14 cellular contexts compared by ENCODE assay signal in genomic region chr20:17848649-17849048, GRCh38.
DNase-seq lines count a peak whose midpoint lies in the region; ATAC-seq, FAIRE-seq and TF ChIP-seq lines count a peak whose summit lies in the region.
"Had no signal": no experiment of that assay in that cellular context is flagged by ENCODE, and none has a peak within 500 bp of the region (broad histone marks: within the 10 kb centered on the region; RNA-seq: fewer than 3 reads in every experiment).

No MANE protein-coding gene starts in this region.

- peak overlapping the region; percentile 56 for H3K4me3 Mint-ChIP-seq in MCF 10A (ENCODE audit: unreplicated experiment)
- no peak overlapping the region for H3K4me3 Mint-ChIP-seq in activated naive CD8-positive, alpha-beta T cell treated with anti-CD3 and anti-CD28 coated beads, Interleukin-2, amount 50 U/mL, for 24 hours
- H3K4me3 Mint-ChIP-seq: central memory CD8-positive, alpha-beta T cell; naive thymus-derived CD4-positive, alpha-beta T cell had no signal

- no peaks in the 10 kb centered on the region for H3K36me3 Mint-ChIP-seq in MCF 10A (ENCODE audit: insufficient read depth, unreplicated experiment)
- H3K36me3 Mint-ChIP-seq in activated naive CD8-positive, alpha-beta T cell treated with anti-CD3 and anti-CD28 coated beads, Interleukin-2, amount 50 U/mL, for 24 hours (ENCODE audit: low read depth), result no peaks in the 10 kb centered on the region

- H2AFZ ChIP-seq in ACC112 (ENCODE audit: low read length, unreplicated experiment), result no peak overlapping the region

- intact Hi-C loops in MCF 10A (cut with micrococcal nuclease), result no loop called here

- H3K27me3 ChIP-seq in ACC112 (ENCODE audit: insufficient read depth, low read length), result no peaks in the 10 kb centered on the region
- H3K27me3 ChIP-seq: BE2C had no signal

- no peaks in the 10 kb centered on the region for H3K36me3 ChIP-seq in ACC112 (ENCODE audit: insufficient read depth, low read length)
- H3K36me3 ChIP-seq: BE2C had no signal

- H3K79me2 ChIP-seq in ACC112 (ENCODE audit: control insufficient read depth, insufficient read depth, low read length, unreplicated experiment), result no peaks in the 10 kb centered on the region

- peak; percentile 26 for FAIRE-seq in GM12891 (lab: Jason Lieb, UNC)

- TF ChIP-seq CTCF in MCF 10A (IDR thresholded peaks at IDR 0.05; ENCODE audit: unreplicated experiment), result no peak

- POLR2A ChIA-PET in MCF 10A (lab: Yijun Ruan, JAX), result interaction anchor here (3.4 kb wide), 1 partner anchor 25 kb away, joined by 20 read pairs; no protein-coding TSS in a partner anchor

- H3K27me3 Mint-ChIP-seq in MCF 10A (ENCODE audit: insufficient read depth, unreplicated experiment), result no peaks in the 10 kb centered on the region
- no peaks in the 10 kb centered on the region for H3K27me3 Mint-ChIP-seq in activated naive CD8-positive, alpha-beta T cell treated with anti-CD3 and anti-CD28 coated beads, Interleukin-2, amount 50 U/mL, for 24 hours
- H3K27me3 Mint-ChIP-seq: central memory CD8-positive, alpha-beta T cell had no signal

- peak; percentile 51 for ATAC-seq in HG03354 (IDR thresholded peaks at IDR 0.05; ENCODE audit: poor library complexity, severe bottlenecking, unreplicated experiment)
- no peak for ATAC-seq in GM21786 (IDR thresholded peaks at IDR 0.05; ENCODE audit: unreplicated experiment)
- no peak for ATAC-seq in activated naive CD8-positive, alpha-beta T cell treated with anti-CD3 and anti-CD28 coated beads, Interleukin-2, amount 50 U/mL, for 24 hours
- ATAC-seq: naive thymus-derived CD4-positive, alpha-beta T cell had no signal

- no TSS peak for BruUV-seq in MCF 10A (replicated peaks; lab: Mats Ljungman, UMichigan)

- H3K9me3 Mint-ChIP-seq in MCF 10A (ENCODE audit: unreplicated experiment), result peaks cover 7% of the 10 kb centered on the region
- H3K9me3 Mint-ChIP-seq in activated naive CD8-positive, alpha-beta T cell treated with anti-CD3 and anti-CD28 coated beads, Interleukin-2, amount 50 U/mL, for 24 hours, result no peaks in the 10 kb centered on the region
- H3K9me3 Mint-ChIP-seq: central memory CD8-positive, alpha-beta T cell had no signal

- TF ChIP-seq POLR2A in GM12891 (IDR thresholded peaks at IDR 0.05; ENCODE audit: low read depth, low read length), result no peak

- H3K4me1 Mint-ChIP-seq in MCF 10A (ENCODE audit: insufficient read depth, unreplicated experiment), result peaks cover 57% of the 10 kb centered on the region
- H3K4me1 Mint-ChIP-seq in activated naive CD8-positive, alpha-beta T cell treated with anti-CD3 and anti-CD28 coated beads, Interleukin-2, amount 50 U/mL, for 24 hours, result peaks cover 28% of the 10 kb centered on the region

- H3K4me1 ChIP-seq in ACC112 (ENCODE audit: control insufficient read depth, insufficient read depth, low read length, unreplicated experiment), result peaks cover 40% of the 10 kb centered on the region
- H3K4me1 ChIP-seq: BE2C had no signal

- no peak for DNase-seq in GM12891 (ENCODE audit: insufficient read length, low spot score)
- DNase-seq in MCF 10A (ENCODE audit: unreplicated experiment), result no peak
- DNase-seq in SIG-M5 treated with dmso at 0.1 percent for 504 hours (lab: John Stamatoyannopoulos, UW; ENCODE audit: unreplicated experiment), result no peak
- no peak for DNase-seq in SKM-1 (lab: John Stamatoyannopoulos, UW; ENCODE audit: unreplicated experiment)
- DNase-seq in activated naive CD8-positive, alpha-beta T cell treated with anti-CD3 and anti-CD28 coated beads, Interleukin-2, amount 50 U/mL, for 24 hours, result no peak
- DNase-seq: activated CD4-positive, CD25-positive, alpha-beta regulatory T cell treated with anti-CD3 and anti-CD28 coated beads, Interleukin-2, amount 50 U/mL, for 72 hours; activated gamma-delta T cell treated with Interleukin-2 at 50 U/mL for 16 hours; BE2C; naive thymus-derived CD4-positive, alpha-beta T cell had no signal

- CTCF ChIA-PET in MCF 10A (lab: Yijun Ruan, JAX), result interaction anchor here (1.2 to 2.0 kb wide), 3 partner anchors 27 to 166 kb away, joined by 4 to 10 read pairs (median 4); partner anchors contain the start of gene RRBP1

- no peak overlapping the region for H3K4me3 ChIP-seq in ACC112 (ENCODE audit: low read depth, low read length)
- H3K4me3 ChIP-seq: skin epidermis had no signal

- H3K27ac ChIP-seq in ACC112 (ENCODE audit: low read depth, low read length), result peak overlapping the region; percentile 95

- peak overlapping the region; percentile 92 for H3K27ac Mint-ChIP-seq in MCF 10A (ENCODE audit: low read depth, unreplicated experiment)
- no peak overlapping the region for H3K27ac Mint-ChIP-seq in activated naive CD8-positive, alpha-beta T cell treated with anti-CD3 and anti-CD28 coated beads, Interleukin-2, amount 50 U/mL, for 24 hours

TF ChIP-seq in GM12891, 5 proteins besides CTCF, POLR2A, EP300 and RAD21:
- TF ChIP-seq POLR2AphosphoS5 (IDR thresholded peaks at IDR 0.05; ENCODE audit: low read depth, low read length) (no peak), POU2F2 (IDR thresholded peaks at IDR 0.05; ENCODE audit: low read depth, low read length) (no peak), SPI1 (IDR thresholded peaks at IDR 0.05; ENCODE audit: low read depth, low read length) (no peak), PAX5 (IDR thresholded peaks at IDR 0.05; ENCODE audit: insufficient read depth, low read length, severe bottlenecking) (no peak), TAF1 (IDR thresholded peaks at IDR 0.05; ENCODE audit: low read depth, low read length) (no peak)
